8 cellular contexts compared by ENCODE assay signal in the genomic region with DNA sequence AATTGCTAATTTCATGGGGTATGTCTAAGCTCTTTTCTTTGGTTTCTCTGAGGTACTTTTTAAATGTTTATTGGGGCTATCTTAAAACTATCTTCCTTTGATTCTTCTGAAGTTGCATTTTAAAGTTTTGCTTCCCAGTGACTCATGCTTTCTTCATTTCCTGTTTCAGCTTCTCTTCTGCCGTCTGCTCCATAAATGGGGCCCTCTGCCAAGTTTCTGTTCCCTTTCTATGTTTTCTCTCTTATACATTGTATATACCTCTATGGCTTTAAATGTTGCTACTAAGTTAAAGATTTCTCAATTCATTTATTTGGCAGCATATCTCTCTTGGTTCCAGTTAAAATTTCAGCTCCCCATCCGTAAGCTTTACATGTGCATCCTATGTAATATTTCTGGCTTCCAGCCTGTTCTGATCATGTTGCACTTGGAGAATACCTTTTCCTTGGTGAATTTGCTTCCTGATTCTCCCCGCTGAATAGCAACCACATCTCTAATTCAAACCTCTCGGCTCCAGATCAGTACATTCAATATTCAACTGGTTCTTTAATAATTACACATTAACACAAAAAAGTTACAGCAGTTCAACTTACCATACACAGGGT.
DNase-seq lines count a peak whose midpoint lies in the region; ATAC-seq and TF ChIP-seq lines count a peak whose summit lies in the region.

No MANE protein-coding gene starts in this region.

- peaks cover 24 to 42% (median 35%) of the 10 kb centered on the region in 7 donors for H3K4me1 Mint-ChIP-seq in naive thymus-derived CD4-positive, alpha-beta T cell

- H3K27ac ChIP-seq in right atrium auricular region, result no peak overlapping the region
- H3K27ac ChIP-seq in brain microvascular endothelial cell, result peak overlapping the region; percentile 67
- H3K27ac ChIP-seq in naive thymus-derived CD4-positive, alpha-beta T cell (ENCODE audit: low read depth, low read length), result no peak overlapping the region
- H3K27ac ChIP-seq in stomach, result peak overlapping the region in 2 of 5 donors; percentile 21 to 33

- peak overlapping the region in 6 of 10 donors; percentile 1 to 66 (median 20) for H3K4me3 Mint-ChIP-seq in naive thymus-derived CD4-positive, alpha-beta T cell

- no peak for TF ChIP-seq CTCF in right atrium auricular region (IDR thresholded peaks at IDR 0.05)
- TF ChIP-seq CTCF in brain microvascular endothelial cell (IDR thresholded peaks at IDR 0.05; ENCODE audit: low read depth, low read length, missing control alignments), result no peak
- no peak for TF ChIP-seq CTCF in stomach (IDR thresholded peaks at IDR 0.05)

- DNase-seq in Right ventricle myocardium superior (no peak), right atrium auricular region (ENCODE audit: low spot score) (no peak), NCI-H460 (ENCODE audit: extremely low read depth, low read depth) (peak; percentile 38), brain microvascular endothelial cell (peak; percentile 75), stomach (no peak), left lobe of liver (ENCODE audit: low spot score) (no peak)
- no peak for DNase-seq in naive thymus-derived CD4-positive, alpha-beta T cell

- H3K27ac Mint-ChIP-seq in naive thymus-derived CD4-positive, alpha-beta T cell, result peak overlapping the region in 4 of 9 donors; percentile 8 to 70 (median 20)

- no peaks in the 10 kb centered on the region for H3K9me3 ChIP-seq in right atrium auricular region
- no peaks in the 10 kb centered on the region for H3K9me3 ChIP-seq in naive thymus-derived CD4-positive, alpha-beta T cell (ENCODE audit: control insufficient read depth in 2 of 3, low read length in 3 of 3)
- H3K9me3 ChIP-seq in stomach, result no peaks in the 10 kb centered on the region

- CTCF ChIA-PET in naive thymus-derived CD4-positive, alpha-beta T cell (lab: Charles Lee), result no interaction called here

- ATAC-seq in Right ventricle myocardium superior (ENCODE audit: poor library complexity) (peak; percentile 56), HG02840 (IDR thresholded peaks at IDR 0.05; ENCODE audit: low FRiP score, unreplicated experiment) (peak; percentile 59), left lobe of liver (no peak)
- ATAC-seq in naive thymus-derived CD4-positive, alpha-beta T cell, result peak; percentile 67

- H3K27me3 Mint-ChIP-seq in naive thymus-derived CD4-positive, alpha-beta T cell, result no peaks in the 10 kb centered on the region

- intact Hi-C loops in Right ventricle myocardium superior (cut with DNase I) (no loop called here), stomach (cut with DNase I; ENCODE audit: low total_unique reads) (no loop called here)
- intact Hi-C loops in naive thymus-derived CD4-positive, alpha-beta T cell (cut with micrococcal nuclease), result loop anchor here (5.0 to 10.0 kb wide), 2 partner anchors 240 to 267 kb away; partner anchors contain the start of gene FAM174A (in 1 of the 2)

- no peaks in the 10 kb centered on the region for H3K4me1 ChIP-seq in right atrium auricular region
- H3K4me1 ChIP-seq in naive thymus-derived CD4-positive, alpha-beta T cell (ENCODE audit: control insufficient read depth in 2 of 2, insufficient read depth in 2 of 2, low read length in 2 of 2), result peaks cover 3 to 13% of the 10 kb centered on the region in 2 donors
- no peaks in the 10 kb centered on the region for H3K4me1 ChIP-seq in stomach

- H3K27me3 ChIP-seq in right atrium auricular region (no peaks in the 10 kb centered on the region), brain microvascular endothelial cell (replicated peaks) (no peaks in the 10 kb centered on the region), stomach (no peaks in the 10 kb centered on the region)
- no peaks in the 10 kb centered on the region for H3K27me3 ChIP-seq in naive thymus-derived CD4-positive, alpha-beta T cell (ENCODE audit: control insufficient read depth in 2 of 2, insufficient read depth in 2 of 2, low read length in 2 of 2)

- no peak for TF ChIP-seq POLR2A in stomach (IDR thresholded peaks at IDR 0.05)

- WGBS in stomach, 5 donors, result 55 to 60% (median 56%) methylated on average over 4 of the region's 4 CpGs

- peaks cover 0 to 8% (median 0%) of the 10 kb centered on the region in 11 donors for H3K9me3 Mint-ChIP-seq in naive thymus-derived CD4-positive, alpha-beta T cell

- in situ Hi-C loops in brain microvascular endothelial cell (cut with HindIII; ENCODE audit: low pct_ligation_motif_present, low sequenced_read_pairs), result no loop called here

- TF ChIP-seq EP300 in stomach (IDR thresholded peaks at IDR 0.05), result no peak

- H3K36me3 ChIP-seq in right atrium auricular region (no peaks in the 10 kb centered on the region), brain microvascular endothelial cell (replicated peaks) (no peaks in the 10 kb centered on the region), stomach (no peaks in the 10 kb centered on the region)
- no peaks in the 10 kb centered on the region for H3K36me3 ChIP-seq in naive thymus-derived CD4-positive, alpha-beta T cell (ENCODE audit: control insufficient read depth in 2 of 3, insufficient read depth in 3 of 3, low read length in 3 of 3)

- POLR2A ChIA-PET in naive thymus-derived CD4-positive, alpha-beta T cell (lab: Charles Lee), result interaction anchor here (4.5 kb wide), 1 partner anchor 125 kb away, joined by 45 read pairs; the partner anchor contains the start of gene ST8SIA4

- peaks cover 0 to 11% (median 0%) of the 10 kb centered on the region in 5 donors for H3K36me3 Mint-ChIP-seq in naive thymus-derived CD4-positive, alpha-beta T cell

- H3K4me3 ChIP-seq in right atrium auricular region, result no peak overlapping the region
- no peak overlapping the region for H3K4me3 ChIP-seq in brain microvascular endothelial cell (ENCODE audit: low read depth, low read length)
- no peak overlapping the region for H3K4me3 ChIP-seq in naive thymus-derived CD4-positive, alpha-beta T cell (ENCODE audit: low read length)
- no peak overlapping the region for H3K4me3 ChIP-seq in stomach

Comparison
In these comparisons a context has a peak if more than half of its experiments do, and no peak if none do; other contexts are left out.
1. DNase-seq: peak in NCI-H460 (single experiment) and brain microvascular endothelial cell (single experiment); none in Right ventricle myocardium superior (single experiment), right atrium auricular region (single experiment), naive thymus-derived CD4-positive, alpha-beta T cell (0 of 9), stomach (single experiment) and left lobe of liver (single experiment).
2. intact Hi-C loops: an anchor here in naive thymus-derived CD4-positive, alpha-beta T cell (5.0 to 10.0 kb wide); none called in Right ventricle myocardium superior and stomach.